ENCODE assay signal across 10 cellular contexts in the genomic region with DNA sequence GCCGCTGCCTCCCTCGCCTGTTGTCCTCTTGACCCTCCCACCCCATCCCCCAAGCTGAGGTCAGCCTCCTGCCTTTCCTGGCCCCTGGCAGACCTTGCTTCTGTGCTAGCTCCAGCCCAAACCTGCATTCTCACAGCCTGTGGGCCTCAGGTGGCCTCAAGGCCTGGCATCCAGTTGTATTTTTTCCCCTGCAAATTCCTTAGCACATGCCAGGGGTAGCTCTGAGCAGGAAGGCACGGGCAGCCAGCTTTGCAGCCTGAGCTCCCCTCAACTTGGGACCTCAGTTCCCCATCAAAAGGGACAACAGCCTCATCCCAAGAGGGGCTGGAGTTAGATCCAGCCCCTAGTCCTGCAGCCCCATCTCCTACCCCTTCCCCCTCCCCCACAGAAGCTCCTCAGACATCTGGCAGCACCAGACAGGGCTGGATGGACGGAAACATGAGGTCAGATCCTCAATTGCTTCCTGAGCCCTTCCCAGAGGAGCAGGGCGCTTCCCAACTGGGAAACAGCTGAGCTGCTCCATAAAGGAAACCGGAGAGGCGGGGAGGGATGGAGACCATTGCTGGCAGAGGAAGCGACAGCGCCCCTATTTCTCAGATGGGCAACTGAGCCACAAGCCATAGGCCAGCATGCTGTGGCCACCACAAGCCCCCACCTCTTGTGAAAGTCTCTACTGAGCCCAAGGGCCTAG. TPM values are rescaled to one million over a fixed set of nuclear protein-coding genes. Genes with fewer than 3 reads are reported as not detected.
DNase-seq lines count a peak whose midpoint lies in the region; ATAC-seq and TF ChIP-seq lines count a peak whose summit lies in the region.
"Had no signal": no experiment of that assay in that cellular context is flagged by ENCODE, and none has a peak within 500 bp of the region (broad histone marks: within the 10 kb centered on the region; RNA-seq: fewer than 3 reads in every experiment).

No MANE protein-coding gene starts in this region.

- H3K27me3 Mint-ChIP-seq in natural killer cell treated with Interleukin-12 subunit alpha and Interleukin-12 subunit beta and Interleukin-15 and Interleukin-18, amount 100 ng/mL, for 72 hours: no peaks in the 10 kb centered on the region
- H3K27me3 Mint-ChIP-seq in natural killer cell (ENCODE audit: low read depth in 2 of 2): no peaks in the 10 kb centered on the region
- H3K27me3 Mint-ChIP-seq in activated T-helper 17 cell treated with anti-CD3 and anti-CD28 coated beads, Interleukin-2, amount 50 U/mL, for 72 hours: no peaks in the 10 kb centered on the region

- TF ChIP-seq CTCF in natural killer cell (IDR thresholded peaks at IDR 0.05): no peak
- no peak for TF ChIP-seq CTCF in lower lobe of right lung (IDR thresholded peaks at IDR 0.05)
- no peak for TF ChIP-seq CTCF in uterus (IDR thresholded peaks at IDR 0.05)
- TF ChIP-seq CTCF in omental fat pad (IDR thresholded peaks at IDR 0.05): no peak

- no peaks in the 10 kb centered on the region for H3K36me3 ChIP-seq in lower lobe of right lung
- H3K36me3 ChIP-seq in uterus: no peaks in the 10 kb centered on the region

- H3K27ac ChIP-seq in lower lobe of right lung (peak overlapping the region; percentile 81), uterus (peak overlapping the region; percentile 24 to 59)
- H3K27ac ChIP-seq: C4-2B had no signal

- H3K9me3 Mint-ChIP-seq in natural killer cell treated with Interleukin-12 subunit alpha and Interleukin-12 subunit beta and Interleukin-15 and Interleukin-18, amount 100 ng/mL, for 72 hours: no peaks in the 10 kb centered on the region
- H3K9me3 Mint-ChIP-seq in natural killer cell: no peaks in the 10 kb centered on the region
- H3K9me3 Mint-ChIP-seq in activated T-helper 17 cell treated with anti-CD3 and anti-CD28 coated beads, Interleukin-2, amount 50 U/mL, for 72 hours: no peaks in the 10 kb centered on the region

- H3K4me3 Mint-ChIP-seq in natural killer cell treated with Interleukin-12 subunit alpha and Interleukin-12 subunit beta and Interleukin-15 and Interleukin-18, amount 100 ng/mL, for 72 hours: no peak overlapping the region
- H3K4me3 Mint-ChIP-seq in natural killer cell: no peak overlapping the region
- peak overlapping the region; percentile 62 for H3K4me3 Mint-ChIP-seq in activated T-helper 17 cell treated with anti-CD3 and anti-CD28 coated beads, Interleukin-2, amount 50 U/mL, for 72 hours

- no peak overlapping the region for H3K4me3 ChIP-seq in lower lobe of right lung
- H3K4me3 ChIP-seq in uterus: no peak overlapping the region

- H3K36me3 Mint-ChIP-seq in natural killer cell treated with Interleukin-12 subunit alpha and Interleukin-12 subunit beta and Interleukin-15 and Interleukin-18, amount 100 ng/mL, for 72 hours: no peaks in the 10 kb centered on the region
- no peaks in the 10 kb centered on the region for H3K36me3 Mint-ChIP-seq in natural killer cell
- H3K36me3 Mint-ChIP-seq in activated T-helper 17 cell treated with anti-CD3 and anti-CD28 coated beads, Interleukin-2, amount 50 U/mL, for 72 hours (ENCODE audit: low read depth): no peaks in the 10 kb centered on the region

- H3K9me3 ChIP-seq in lower lobe of right lung (no peaks in the 10 kb centered on the region), uterus (no peaks in the 10 kb centered on the region)

- intact Hi-C loops in natural killer cell (cut with micrococcal nuclease) (no loop called here), lower lobe of right lung (cut with DNase I) (no loop called here), uterus (cut with DNase I; ENCODE audit: low total_unique reads) (no loop called here)

- no peak for ATAC-seq in natural killer cell treated with Interleukin-12 subunit alpha and Interleukin-12 subunit beta and Interleukin-15 and Interleukin-18, amount 100 ng/mL, for 72 hours
- no peak for ATAC-seq in natural killer cell
- ATAC-seq in activated T-helper 17 cell treated with anti-CD3 and anti-CD28 coated beads, Interleukin-2, amount 50 U/mL, for 72 hours (replicated peaks): no peak
- no peak for ATAC-seq in lower lobe of right lung
- no peak for ATAC-seq in omental fat pad (ENCODE audit: low FRiP score)
- no peak for ATAC-seq in GM21390 (IDR thresholded peaks at IDR 0.05; ENCODE audit: unreplicated experiment)

- no peak for DNase-seq in natural killer cell treated with Interleukin-12 subunit alpha and Interleukin-12 subunit beta and Interleukin-15 and Interleukin-18, amount 100 ng/mL, for 72 hours (ENCODE audit: low spot score)
- no peak for DNase-seq in natural killer cell
- peak; percentile 32 for DNase-seq in lower lobe of right lung
- DNase-seq in uterus: no peak
- no peak for DNase-seq in omental fat pad (ENCODE audit: low spot score)
- no peak for DNase-seq in hippocampal formation (lab: John Stamatoyannopoulos, UW)
- DNase-seq: NCI-H1436 treated with DMSO at 0.1 percent for 48 hours had no signal

- H3K27ac Mint-ChIP-seq in natural killer cell treated with Interleukin-12 subunit alpha and Interleukin-12 subunit beta and Interleukin-15 and Interleukin-18, amount 100 ng/mL, for 72 hours: peak overlapping the region; percentile 75 to 84
- H3K27ac Mint-ChIP-seq in natural killer cell: peak overlapping the region in 1 of 2 donors; percentile 7
- H3K27ac Mint-ChIP-seq in activated T-helper 17 cell treated with anti-CD3 and anti-CD28 coated beads, Interleukin-2, amount 50 U/mL, for 72 hours: peak overlapping the region; percentile 90

- no peak for TF ChIP-seq POLR2A in uterus (IDR thresholded peaks at IDR 0.05)

- H3K4me1 Mint-ChIP-seq in natural killer cell treated with Interleukin-12 subunit alpha and Interleukin-12 subunit beta and Interleukin-15 and Interleukin-18, amount 100 ng/mL, for 72 hours (ENCODE audit: low read depth in 2 of 2): peaks cover 20 to 25% of the 10 kb centered on the region in 2 donors
- H3K4me1 Mint-ChIP-seq in natural killer cell: peaks cover 11 to 18% of the 10 kb centered on the region in 2 donors
- peaks cover 27% of the 10 kb centered on the region for H3K4me1 Mint-ChIP-seq in activated T-helper 17 cell treated with anti-CD3 and anti-CD28 coated beads, Interleukin-2, amount 50 U/mL, for 72 hours

- H3K27me3 ChIP-seq in lower lobe of right lung (ENCODE audit: low read depth) (no peaks in the 10 kb centered on the region), uterus (no peaks in the 10 kb centered on the region)

- peaks cover 52% of the 10 kb centered on the region for H3K4me1 ChIP-seq in lower lobe of right lung
- no peaks in the 10 kb centered on the region for H3K4me1 ChIP-seq in uterus

RNA-seq across cellular contexts. Expression of gene CYP11A1, which starts 18.1 kb away (rescaled TPM):
- total RNA-seq in natural killer cell treated with Interleukin-12 subunit alpha and Interleukin-12 subunit beta and Interleukin-15 and Interleukin-18, amount 100 ng/mL, for 72 hours: 1 to 10 TPM in 1 of 2 donors, not detected in 1; 1.0 TPM
- 1 to 10 TPM in 1 of 3 donors, not detected in 2; 5.1 TPM for total RNA-seq in natural killer cell
- not detected for total RNA-seq in activated T-helper 17 cell treated with anti-CD3 and anti-CD28 coated beads, Interleukin-2, amount 50 U/mL, for 72 hours
- 0.59 TPM for total RNA-seq in lower lobe of right lung
- total RNA-seq in uterus: 1 to 10 TPM in 2 of 4 donors, not detected in 2; 1.1 to 2.3 TPM
- total RNA-seq in omental fat pad: 1 to 10 TPM; 1.3 to 4.8 (median 1.4) TPM

RNA-seq across cellular contexts. Expression of gene SEMA7A, which starts 48.2 kb away (rescaled TPM):
- 10 to 100 TPM; 32.1 to 40.8 TPM for total RNA-seq in natural killer cell treated with Interleukin-12 subunit alpha and Interleukin-12 subunit beta and Interleukin-15 and Interleukin-18, amount 100 ng/mL, for 72 hours
- total RNA-seq in natural killer cell: 10 to 100 TPM in 1 of 3 donors, 1 to 10 TPM in 2; 4.7 to 46.2 (median 9.0) TPM
- total RNA-seq in activated T-helper 17 cell treated with anti-CD3 and anti-CD28 coated beads, Interleukin-2, amount 50 U/mL, for 72 hours: 10 to 100 TPM; 11.7 to 44.9 TPM
- 4.6 TPM for total RNA-seq in lower lobe of right lung
- total RNA-seq in uterus: 10 to 100 TPM in 1 of 4 donors, 1 to 10 TPM in 1, under 1 TPM in 1, not detected in 1; 0.29 to 16.9 (median 4.5) TPM
- total RNA-seq in omental fat pad: 1 to 10 TPM; 1.2 to 7.6 (median 3.4) TPM
